Comparison of ENCODE assay signal across 14 cellular contexts in the genomic region with DNA sequence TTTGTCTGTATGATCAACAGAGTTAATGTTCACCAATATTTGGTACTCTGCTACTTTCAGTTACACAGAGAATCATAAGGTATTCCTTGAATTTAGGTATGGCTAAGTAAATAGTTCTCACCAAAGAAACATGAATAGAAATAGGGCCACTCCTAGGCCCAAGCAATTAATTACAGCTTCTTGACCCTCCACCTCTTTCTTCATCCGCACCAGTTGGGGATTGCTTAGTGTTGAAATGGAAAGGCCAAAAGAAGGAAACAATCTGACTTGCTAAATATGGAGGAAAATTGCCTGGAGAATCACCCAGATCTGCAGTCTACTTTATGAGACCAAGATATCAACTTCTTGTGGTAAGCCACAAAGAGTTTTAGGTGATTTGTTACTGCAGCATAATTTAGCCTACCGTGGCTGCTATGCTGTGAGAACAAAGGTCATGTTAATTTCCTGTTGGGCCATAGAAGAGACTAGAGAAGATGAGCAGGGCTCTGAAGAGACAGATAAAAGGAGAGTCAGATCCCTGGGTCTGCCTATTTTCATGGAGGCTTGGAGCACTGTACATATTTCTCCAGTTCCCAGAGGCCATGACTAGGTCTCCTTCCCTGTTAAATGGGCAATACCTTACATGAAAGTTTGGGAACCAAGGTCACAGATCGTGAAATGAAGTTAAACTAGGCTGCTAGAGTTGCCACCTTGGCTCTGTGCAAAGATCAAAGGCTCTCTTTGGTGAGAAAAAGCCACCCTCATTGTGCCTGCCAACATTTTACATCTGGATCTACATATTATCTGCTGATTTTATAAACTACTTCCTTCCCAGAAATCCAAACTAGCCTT.
DNase-seq lines count a peak whose midpoint lies in the region; TF ChIP-seq lines count a peak whose summit lies in the region.
"Had no signal": no experiment of that assay in that cellular context is flagged by ENCODE, and none has a peak within 500 bp of the region (broad histone marks: within the 10 kb centered on the region; RNA-seq: fewer than 3 reads in every experiment).

No MANE protein-coding gene starts in this region.

- peaks cover 15% of the 10 kb centered on the region for H3K4me1 ChIP-seq in thymus (ENCODE audit: control insufficient read depth, insufficient read depth, low read length)
- H3K4me1 ChIP-seq: HAP-1 had no signal

- H3K27ac Mint-ChIP-seq in activated naive CD4-positive, alpha-beta T cell treated with anti-CD3 and anti-CD28 coated beads, Interleukin-2, amount 10 ng/mL, durations not matched to agents 7 days and 5 days: peak overlapping the region; percentile 86

- H3K36me3 ChIP-seq in thymus (ENCODE audit: control insufficient read depth, insufficient read depth): no peaks in the 10 kb centered on the region
- H3K36me3 ChIP-seq: brain microvascular endothelial cell, HAP-1 had no signal

- no peak for TF ChIP-seq CTCF in foreskin fibroblast (IDR thresholded peaks at IDR 0.05; ENCODE audit: low read depth, low read length)

- peak overlapping the region; percentile 52 for H3K27ac ChIP-seq in thymus (ENCODE audit: low read depth)
- H3K27ac ChIP-seq: brain microvascular endothelial cell had no signal

- CTCF ChIA-PET in activated naive CD4-positive, alpha-beta T cell treated with anti-CD3 and anti-CD28 coated beads, Interleukin-2, amount 10 ng/mL, durations not matched to agents 7 days and 5 days (lab: Charles Lee): interaction anchor here (0.8 to 2.6 kb wide), 3 partner anchors 53 to 159 kb away, joined by 3 to 8 read pairs (median 3); no protein-coding TSS in a partner anchor

- H3K9me3 Mint-ChIP-seq in activated naive CD4-positive, alpha-beta T cell treated with anti-CD3 and anti-CD28 coated beads, Interleukin-2, amount 10 ng/mL, durations not matched to agents 7 days and 5 days: no peaks in the 10 kb centered on the region

- H3K4me1 Mint-ChIP-seq in activated naive CD4-positive, alpha-beta T cell treated with anti-CD3 and anti-CD28 coated beads, Interleukin-2, amount 10 ng/mL, durations not matched to agents 7 days and 5 days: peaks cover 35% of the 10 kb centered on the region

- no peak overlapping the region for H3K4me3 Mint-ChIP-seq in activated naive CD4-positive, alpha-beta T cell treated with anti-CD3 and anti-CD28 coated beads, Interleukin-2, amount 10 ng/mL, durations not matched to agents 7 days and 5 days

- H3K9me3 ChIP-seq in thymus (ENCODE audit: control insufficient read depth): no peaks in the 10 kb centered on the region
- H3K9me3 ChIP-seq: HAP-1 had no signal

- H3K4me3 ChIP-seq in thymus (ENCODE audit: low read length): no peak overlapping the region
- H3K4me3 ChIP-seq in foreskin fibroblast (ENCODE audit: low read depth in 1 of 2, low read length in 2 of 2): no peak overlapping the region
- H3K4me3 ChIP-seq: HAP-1 had no signal

- no peaks in the 10 kb centered on the region for H3K36me3 Mint-ChIP-seq in activated naive CD4-positive, alpha-beta T cell treated with anti-CD3 and anti-CD28 coated beads, Interleukin-2, amount 10 ng/mL, durations not matched to agents 7 days and 5 days

- peak; percentile 30 for DNase-seq in activated naive CD4-positive, alpha-beta T cell treated with anti-CD3 and anti-CD28 coated beads, Interleukin-2, amount 10 ng/mL, durations not matched to agents 7 days and 5 days
- DNase-seq in activated naive CD4-positive, alpha-beta T cell (lab: John Stamatoyannopoulos, UW): no peak
- DNase-seq in NOMO-1 treated with dmso at 0.1 percent for 144 hours (lab: John Stamatoyannopoulos, UW; ENCODE audit: unreplicated experiment): peak; percentile 82
- peak; percentile 53 for DNase-seq in central memory CD4-positive, alpha-beta T cell
- no peak for DNase-seq in HT-29 (ENCODE audit: low spot score)
- no peak for DNase-seq in superior temporal gyrus (ENCODE audit: extremely low spot score)
- no peak for DNase-seq in foreskin fibroblast
- DNase-seq: brain microvascular endothelial cell, EL, glutamatergic neuron, NCI-H1092, NCI-H446 treated with DMSO at 0.1 percent for 48 hours had no signal

- H3K27me3 Mint-ChIP-seq in activated naive CD4-positive, alpha-beta T cell treated with anti-CD3 and anti-CD28 coated beads, Interleukin-2, amount 10 ng/mL, durations not matched to agents 7 days and 5 days: no peaks in the 10 kb centered on the region

- no peaks in the 10 kb centered on the region for H3K27me3 ChIP-seq in thymus (ENCODE audit: control insufficient read depth, insufficient read depth)
- H3K27me3 ChIP-seq: brain microvascular endothelial cell had no signal

- WGBS in thymus: 30% methylated on average over 3 of the region's 3 CpGs

Comparison
In these comparisons a context has a peak if more than half of its experiments do, and no peak if none do; other contexts are left out.
1. DNase-seq: peak in activated naive CD4-positive, alpha-beta T cell treated with anti-CD3 and anti-CD28 coated beads, Interleukin-2, amount 10 ng/mL, durations not matched to agents 7 days and 5 days (single experiment), NOMO-1 treated with dmso at 0.1 percent for 144 hours (single experiment) and central memory CD4-positive, alpha-beta T cell (single experiment); none in activated naive CD4-positive, alpha-beta T cell (0 of 4), HT-29 (single experiment), superior temporal gyrus (single experiment) and foreskin fibroblast (0 of 2).